In genomic region chr1:234212764-234213406, GRCh38 we compare ENCODE assay signal across 1 cellular context.
TF ChIP-seq lines count a peak whose summit lies in the region.

No MANE protein-coding gene starts in this region.

TF ChIP-seq in WTC11, 78 proteins besides CTCF, POLR2A, EP300 and RAD21 (continued from another document):
- TF ChIP-seq, protein P1, sequence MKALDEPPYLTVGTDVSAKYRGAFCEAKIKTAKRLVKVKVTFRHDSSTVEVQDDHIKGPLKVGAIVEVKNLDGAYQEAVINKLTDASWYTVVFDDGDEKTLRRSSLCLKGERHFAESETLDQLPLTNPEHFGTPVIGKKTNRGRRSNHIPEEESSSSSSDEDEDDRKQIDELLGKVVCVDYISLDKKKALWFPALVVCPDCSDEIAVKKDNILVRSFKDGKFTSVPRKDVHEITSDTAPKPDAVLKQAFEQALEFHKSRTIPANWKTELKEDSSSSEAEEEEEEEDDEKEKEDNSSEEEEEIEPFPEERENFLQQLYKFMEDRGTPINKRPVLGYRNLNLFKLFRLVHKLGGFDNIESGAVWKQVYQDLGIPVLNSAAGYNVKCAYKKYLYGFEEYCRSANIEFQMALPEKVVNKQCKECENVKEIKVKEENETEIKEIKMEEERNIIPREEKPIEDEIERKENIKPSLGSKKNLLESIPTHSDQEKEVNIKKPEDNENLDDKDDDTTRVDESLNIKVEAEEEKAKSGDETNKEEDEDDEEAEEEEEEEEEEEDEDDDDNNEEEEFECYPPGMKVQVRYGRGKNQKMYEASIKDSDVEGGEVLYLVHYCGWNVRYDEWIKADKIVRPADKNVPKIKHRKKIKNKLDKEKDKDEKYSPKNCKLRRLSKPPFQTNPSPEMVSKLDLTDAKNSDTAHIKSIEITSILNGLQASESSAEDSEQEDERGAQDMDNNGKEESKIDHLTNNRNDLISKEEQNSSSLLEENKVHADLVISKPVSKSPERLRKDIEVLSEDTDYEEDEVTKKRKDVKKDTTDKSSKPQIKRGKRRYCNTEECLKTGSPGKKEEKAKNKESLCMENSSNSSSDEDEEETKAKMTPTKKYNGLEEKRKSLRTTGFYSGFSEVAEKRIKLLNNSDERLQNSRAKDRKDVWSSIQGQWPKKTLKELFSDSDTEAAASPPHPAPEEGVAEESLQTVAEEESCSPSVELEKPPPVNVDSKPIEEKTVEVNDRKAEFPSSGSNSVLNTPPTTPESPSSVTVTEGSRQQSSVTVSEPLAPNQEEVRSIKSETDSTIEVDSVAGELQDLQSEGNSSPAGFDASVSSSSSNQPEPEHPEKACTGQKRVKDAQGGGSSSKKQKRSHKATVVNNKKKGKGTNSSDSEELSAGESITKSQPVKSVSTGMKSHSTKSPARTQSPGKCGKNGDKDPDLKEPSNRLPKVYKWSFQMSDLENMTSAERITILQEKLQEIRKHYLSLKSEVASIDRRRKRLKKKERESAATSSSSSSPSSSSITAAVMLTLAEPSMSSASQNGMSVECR (CRISPR knock-in tag; IDR thresholded peaks at IDR 0.05; ENCODE audit: borderline replicate concordance) = no peak
- TF ChIP-seq, protein P2, sequence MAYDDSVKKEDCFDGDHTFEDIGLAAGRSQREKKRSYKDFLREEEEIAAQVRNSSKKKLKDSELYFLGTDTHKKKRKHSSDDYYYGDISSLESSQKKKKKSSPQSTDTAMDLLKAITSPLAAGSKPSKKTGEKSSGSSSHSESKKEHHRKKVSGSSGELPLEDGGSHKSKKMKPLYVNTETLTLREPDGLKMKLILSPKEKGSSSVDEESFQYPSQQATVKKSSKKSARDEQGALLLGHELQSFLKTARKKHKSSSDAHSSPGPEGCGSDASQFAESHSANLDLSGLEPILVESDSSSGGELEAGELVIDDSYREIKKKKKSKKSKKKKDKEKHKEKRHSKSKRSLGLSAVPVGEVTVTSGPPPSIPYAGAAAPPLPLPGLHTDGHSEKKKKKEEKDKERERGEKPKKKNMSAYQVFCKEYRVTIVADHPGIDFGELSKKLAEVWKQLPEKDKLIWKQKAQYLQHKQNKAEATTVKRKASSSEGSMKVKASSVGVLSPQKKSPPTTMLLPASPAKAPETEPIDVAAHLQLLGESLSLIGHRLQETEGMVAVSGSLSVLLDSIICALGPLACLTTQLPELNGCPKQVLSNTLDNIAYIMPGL (CRISPR knock-in tag; IDR thresholded peaks at IDR 0.05) = no peak
- TF ChIP-seq CREB1 (CRISPR knock-in tag; IDR thresholded peaks at IDR 0.05) (no peak), NR3C1 (CRISPR knock-in tag; conservative IDR thresholded peaks at IDR 0.05; ENCODE audit: low read depth) (no peak)
TF ChIP-seq in WTC11: peak in this region for 0.
